9 cellular contexts compared by ENCODE assay signal in the genomic region with DNA sequence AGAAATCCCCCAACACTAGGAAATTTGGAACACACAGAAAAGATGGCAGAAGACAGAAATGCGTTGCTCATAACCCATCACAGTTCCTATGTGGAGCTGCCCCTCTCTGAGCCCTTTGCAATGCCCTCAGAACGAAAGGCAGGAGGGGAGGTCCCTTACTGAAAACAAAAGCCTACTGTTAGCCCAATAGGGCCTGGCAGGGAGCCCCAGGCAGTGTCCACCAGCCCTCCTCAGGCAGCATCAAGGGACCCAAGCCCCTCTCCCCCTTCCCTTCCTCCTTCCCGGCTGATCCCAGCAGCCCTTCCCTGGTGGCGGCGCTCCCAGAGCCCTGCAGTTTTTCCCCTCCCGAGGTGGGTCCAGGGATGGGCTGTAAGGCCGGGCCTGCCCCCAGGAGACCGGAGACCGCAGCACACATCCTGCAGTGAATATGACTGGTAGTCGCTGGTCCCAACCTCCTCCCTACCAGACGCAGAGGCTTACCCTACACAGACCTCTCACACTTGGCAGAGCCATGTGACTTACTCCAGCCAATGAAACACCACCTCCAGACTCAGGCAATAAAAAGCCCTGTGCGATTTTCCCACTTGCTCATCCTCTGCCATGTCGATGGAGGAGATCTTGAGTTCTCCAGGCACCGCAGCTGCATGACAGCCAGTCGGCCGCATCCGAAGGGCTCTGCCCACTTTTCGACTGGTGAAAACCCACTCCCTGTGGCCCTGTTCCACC. TPM values are rescaled to one million over a fixed set of nuclear protein-coding genes. Genes with fewer than 3 reads are reported as not detected.
DNase-seq lines count a peak whose midpoint lies in the region; ATAC-seq lines count a peak whose summit lies in the region.
"Had no signal": no experiment of that assay in that cellular context is flagged by ENCODE, and none has a peak within 500 bp of the region (broad histone marks: within the 10 kb centered on the region; RNA-seq: fewer than 3 reads in every experiment).

No MANE protein-coding gene starts in this region.

- peak overlapping the region; percentile 66 for H3K4me3 Mint-ChIP-seq in activated CD4-positive, alpha-beta memory T cell treated with anti-CD3 and anti-CD28 coated beads, Interleukin-2, amount 10 ng/mL, durations not matched to agents 7 days and 5 days

- H3K27me3 ChIP-seq in layer of hippocampus (ENCODE audit: control insufficient read depth, insufficient read depth, low read length) (no peaks in the 10 kb centered on the region), HAP-1 (ENCODE audit: low read depth) (no peaks in the 10 kb centered on the region)

- in situ Hi-C loops in HAP-1 (cut with MboI; ENCODE audit: low sequenced_read_pairs) = no loop called here

- no peak for DNase-seq in left cardiac atrium
- no peak for DNase-seq in left ventricle myocardium superior
- DNase-seq in activated CD4-positive, alpha-beta memory T cell treated with anti-CD3 and anti-CD28 coated beads, Interleukin-2, amount 10 ng/mL, durations not matched to agents 7 days and 5 days = peak; percentile 81
- no peak for DNase-seq in HAP-1 (ENCODE audit: low spot score in 2 of 2)
- DNase-seq in cerebellum (ENCODE audit: low spot score) = no peak
- no peak for DNase-seq in A172 (ENCODE audit: low spot score)

- H3K27ac Mint-ChIP-seq in activated CD4-positive, alpha-beta memory T cell treated with anti-CD3 and anti-CD28 coated beads, Interleukin-2, amount 10 ng/mL, durations not matched to agents 7 days and 5 days = peak overlapping the region; percentile 94

- no peaks in the 10 kb centered on the region for H3K36me3 ChIP-seq in HAP-1 (replicated peaks)

- no peaks in the 10 kb centered on the region for H3K4me1 ChIP-seq in HAP-1

- intact Hi-C loops in left cardiac atrium (cut with DNase I) = no loop called here
- intact Hi-C loops in left ventricle myocardium superior (cut with micrococcal nuclease) = no loop called here

- POLR2A ChIA-PET in activated CD4-positive, alpha-beta memory T cell treated with anti-CD3 and anti-CD28 coated beads, Interleukin-2, amount 10 ng/mL, durations not matched to agents 7 days and 5 days (lab: Charles Lee) = interaction anchor here (1.1 to 4.5 kb wide), 7 partner anchors 10 to 44 kb away, joined by 3 to 89 read pairs (median 8); a partner anchor contains a TSS

- peak; percentile 59 to 62 for ATAC-seq in left cardiac atrium
- ATAC-seq in left ventricle myocardium superior = no peak
- ATAC-seq in HG03135 (IDR thresholded peaks at IDR 0.05; ENCODE audit: unreplicated experiment) = peak; percentile 50

- no peaks in the 10 kb centered on the region for H3K36me3 Mint-ChIP-seq in activated CD4-positive, alpha-beta memory T cell treated with anti-CD3 and anti-CD28 coated beads, Interleukin-2, amount 10 ng/mL, durations not matched to agents 7 days and 5 days (ENCODE audit: low read depth)

- CTCF ChIA-PET in activated CD4-positive, alpha-beta memory T cell treated with anti-CD3 and anti-CD28 coated beads, Interleukin-2, amount 10 ng/mL, durations not matched to agents 7 days and 5 days (lab: Charles Lee) = interaction anchor here (1.0 to 3.0 kb wide), 3 partner anchors 10 to 172 kb away, joined by 3 to 23 read pairs (median 5); a partner anchor contains a TSS

- no peaks in the 10 kb centered on the region for H3K9me3 ChIP-seq in HAP-1

- H3K27me3 Mint-ChIP-seq in activated CD4-positive, alpha-beta memory T cell treated with anti-CD3 and anti-CD28 coated beads, Interleukin-2, amount 10 ng/mL, durations not matched to agents 7 days and 5 days = no peaks in the 10 kb centered on the region

- H3K9me3 Mint-ChIP-seq in activated CD4-positive, alpha-beta memory T cell treated with anti-CD3 and anti-CD28 coated beads, Interleukin-2, amount 10 ng/mL, durations not matched to agents 7 days and 5 days = peaks cover 2% of the 10 kb centered on the region

- no peak overlapping the region for H3K4me3 ChIP-seq in HAP-1

- peak overlapping the region; percentile 67 for H3K27ac ChIP-seq in layer of hippocampus (ENCODE audit: low read depth, low read length)

- H3K4me1 Mint-ChIP-seq in activated CD4-positive, alpha-beta memory T cell treated with anti-CD3 and anti-CD28 coated beads, Interleukin-2, amount 10 ng/mL, durations not matched to agents 7 days and 5 days = peaks cover 52% of the 10 kb centered on the region

RNA-seq across cellular contexts. Expression of a gene that starts 19.4 kb away (rescaled TPM):
- 1 to 10 TPM; 1.6 to 2.4 TPM for total RNA-seq in left cardiac atrium
- 1.9 TPM for total RNA-seq in left ventricle myocardium superior
- 10 to 100 TPM; 40.8 to 42.5 TPM for total RNA-seq in activated CD4-positive, alpha-beta memory T cell treated with anti-CD3 and anti-CD28 coated beads, Interleukin-2, amount 10 ng/mL, durations not matched to agents 7 days and 5 days
- total RNA-seq in cerebellum = 4.1 TPM
- 0.05 TPM in 1 of 2 replicates, not detected in the other for total RNA-seq in A172 (2014; rRNA removed; shearing (Covaris generic))

RNA-seq across cellular contexts. Expression of a gene that starts 26.3 kb away (rescaled TPM):
- total RNA-seq in left cardiac atrium = not detected
- not detected for total RNA-seq in left ventricle myocardium superior
- under 1 TPM; 0.25 to 0.53 TPM for total RNA-seq in activated CD4-positive, alpha-beta memory T cell treated with anti-CD3 and anti-CD28 coated beads, Interleukin-2, amount 10 ng/mL, durations not matched to agents 7 days and 5 days
- total RNA-seq in cerebellum = not detected
- total RNA-seq in A172 (2014; rRNA removed; shearing (Covaris generic)) = not detected in 2 replicates
- total RNA-seq: pulmonary artery endothelial cell had no signal

RNA-seq across cellular contexts. Expression of a gene that starts 44.0 kb away (rescaled TPM):
- total RNA-seq in left cardiac atrium (100 to 1,000 TPM; 135 to 185 TPM), left ventricle myocardium superior (214 TPM), cerebellum (121 TPM)
- 100 to 1,000 TPM; 108 to 113 TPM for total RNA-seq in activated CD4-positive, alpha-beta memory T cell treated with anti-CD3 and anti-CD28 coated beads, Interleukin-2, amount 10 ng/mL, durations not matched to agents 7 days and 5 days
- 191 and 196 TPM in 2 replicates for total RNA-seq in A172 (2014; rRNA removed; shearing (Covaris generic))

RNA-seq across cellular contexts. Expression of a gene that starts 48.3 kb away (rescaled TPM):
- 1 to 10 TPM; 1.6 to 2.3 TPM for total RNA-seq in left cardiac atrium
- 5.0 TPM for total RNA-seq in left ventricle myocardium superior
- under 1 TPM in 1 of 2 experiments, not detected in 1; 0.05 TPM for total RNA-seq in activated CD4-positive, alpha-beta memory T cell treated with anti-CD3 and anti-CD28 coated beads, Interleukin-2, amount 10 ng/mL, durations not matched to agents 7 days and 5 days
- total RNA-seq in cerebellum = not detected
- total RNA-seq in A172 (2014; rRNA removed; shearing (Covaris generic)) = not detected in 2 replicates
- total RNA-seq: pulmonary artery endothelial cell had no signal
